Comparison of ENCODE assay signal across 17 cellular contexts in the genomic region with DNA sequence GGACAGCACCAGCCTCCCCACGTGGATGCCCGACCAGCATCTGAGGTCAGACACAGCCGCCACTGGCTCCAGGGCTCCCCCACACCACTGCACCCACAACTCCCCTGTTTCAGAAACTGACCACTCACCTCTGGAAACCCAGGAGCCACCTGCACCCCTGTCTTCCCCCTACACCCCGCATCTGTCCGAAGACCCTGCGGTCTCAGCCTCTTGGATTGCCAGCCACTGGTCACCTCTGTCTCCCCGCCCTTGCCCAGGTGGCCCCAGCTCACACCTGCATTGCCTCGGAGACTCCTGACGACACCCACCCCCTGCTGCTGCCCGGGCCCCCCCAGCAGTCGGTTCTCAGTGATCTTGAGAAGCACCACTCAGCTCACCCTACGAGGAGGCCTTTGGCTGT. TPM values are rescaled to one million over a fixed set of nuclear protein-coding genes. Genes with fewer than 3 reads are reported as not detected.
A peak's percentile ranks its signal among the peaks of the same experiment; 100 is the strongest.
DNase-seq lines count a peak whose midpoint lies in the region; ATAC-seq and TF ChIP-seq lines count a peak whose summit lies in the region.
"Had no signal": no experiment of that assay in that cellular context is flagged by ENCODE, and none has a peak within 500 bp of the region (broad histone marks: within the 10 kb centered on the region; RNA-seq: fewer than 3 reads in every experiment).

No MANE protein-coding gene starts in this region.

- no peaks in the 10 kb centered on the region for H3K9me3 ChIP-seq in heart right ventricle
- no peaks in the 10 kb centered on the region for H3K9me3 ChIP-seq in osteoblast (ENCODE audit: low read depth, low read length)
- H3K9me3 ChIP-seq in aorta (ENCODE audit: control insufficient read depth, low read length): no peaks in the 10 kb centered on the region
- H3K9me3 ChIP-seq: A549 had no signal

- H3K4me3 ChIP-seq in heart right ventricle: no peak overlapping the region
- no peak overlapping the region for H3K4me3 ChIP-seq in osteoblast (ENCODE audit: insufficient read depth, low read length)
- no peak overlapping the region for H3K4me3 ChIP-seq in aorta (ENCODE audit: low read length in 2 of 2)
- H3K4me3 ChIP-seq: A549, GM23338 had no signal

- no peak overlapping the region for H2AFZ ChIP-seq in osteoblast (ENCODE audit: low read length)
- H2AFZ ChIP-seq: GM23338 had no signal

- no peak for DNase-seq in heart right ventricle
- no peak for DNase-seq in Right ventricle myocardium inferior (ENCODE audit: missing footprints)
- DNase-seq in left ventricle myocardium superior: no peak
- peak; percentile 72 for DNase-seq in osteoblast (ENCODE audit: insufficient read length, low spot score, missing footprints)
- DNase-seq in aorta: peak; percentile 33 to 51
- no peak for DNase-seq in HCEC 1CT
- DNase-seq: CD4-positive, alpha-beta memory T cell; GF-D8; KBM-7; NCI-H1048; NCI-H345; NCI-H82; SHP77 treated with DMSO at 0.1 percent for 48 hours had no signal

- H3K27me3 ChIP-seq in heart right ventricle: no peaks in the 10 kb centered on the region
- no peaks in the 10 kb centered on the region for H3K27me3 ChIP-seq in osteoblast (ENCODE audit: insufficient read depth, low read length)
- no peaks in the 10 kb centered on the region for H3K27me3 ChIP-seq in aorta (ENCODE audit: control insufficient read depth in 1 of 2, insufficient read depth in 2 of 2, low read length in 1 of 2)

- H4K20me1 ChIP-seq in osteoblast (ENCODE audit: insufficient read depth, low read length): peaks cover 2% of the 10 kb centered on the region

- H3K27ac ChIP-seq in heart right ventricle (peak overlapping the region; percentile 62 to 96 (median 84)), osteoblast (ENCODE audit: low read depth, low read length) (no peak overlapping the region), aorta (ENCODE audit: low read depth in 1 of 2, low read length in 2 of 2) (no peak overlapping the region)
- H3K27ac ChIP-seq: A549 had no signal

- intact Hi-C loops in heart right ventricle (cut with DNase I): no loop called here
- intact Hi-C loops in Right ventricle myocardium inferior (cut with DNase I): loop anchor here (1.0 kb wide), 1 partner anchor 10 kb away; no protein-coding TSS in a partner anchor
- intact Hi-C loops in left ventricle myocardium superior (cut with micrococcal nuclease): no loop called here
- intact Hi-C loops in aorta (cut with DNase I): no loop called here

- H3K36me3 ChIP-seq in heart right ventricle (no peaks in the 10 kb centered on the region), osteoblast (ENCODE audit: insufficient read depth, low read length) (no peaks in the 10 kb centered on the region), aorta (ENCODE audit: control insufficient read depth in 1 of 2, insufficient read depth in 2 of 2, low read length in 1 of 2) (no peaks in the 10 kb centered on the region)

- H3K79me2 ChIP-seq in osteoblast (ENCODE audit: insufficient read depth, low read length): no peaks in the 10 kb centered on the region

- no peak overlapping the region for H3K4me2 ChIP-seq in osteoblast (ENCODE audit: insufficient read depth, low read length)
- H3K4me2 ChIP-seq: A549, GM23338 had no signal

- WGBS in heart right ventricle, 2 donors: 90 to 92% methylated on average over 12 of the region's 12 CpGs
- 90 to 91% methylated on average over 10 to 12 of the region's 12 CpGs for WGBS in aorta, 2 donors

- peak in 4 of 8 donors; percentile 1 to 20 (median 12) for ATAC-seq in heart right ventricle
- ATAC-seq in Right ventricle myocardium inferior: no peak
- peak; percentile 2 for ATAC-seq in left ventricle myocardium superior
- ATAC-seq in aorta (ENCODE audit: low FRiP score): no peak
- ATAC-seq in HG03139 (IDR thresholded peaks at IDR 0.05; ENCODE audit: unreplicated experiment): no peak
- ATAC-seq in GM18520 (IDR thresholded peaks at IDR 0.05; ENCODE audit: unreplicated experiment): no peak
- ATAC-seq: GM23338 had no signal

- peaks cover 4 to 44% (median 19%) of the 10 kb centered on the region in 9 donors for H3K4me1 ChIP-seq in heart right ventricle
- no peaks in the 10 kb centered on the region for H3K4me1 ChIP-seq in osteoblast (ENCODE audit: insufficient read depth, low read length)
- H3K4me1 ChIP-seq in aorta (ENCODE audit: control insufficient read depth in 1 of 2, insufficient read depth in 2 of 2, low read length in 2 of 2): no peaks in the 10 kb centered on the region
- H3K4me1 ChIP-seq: A549 had no signal

- TF ChIP-seq CTCF in heart right ventricle (IDR thresholded peaks at IDR 0.05): no peak
- no peak for TF ChIP-seq CTCF in osteoblast (IDR thresholded peaks at IDR 0.05; ENCODE audit: extremely low read depth, low read depth, low read length)

RNA-seq across cellular contexts. Expression of a gene that starts 21.3 kb away (rescaled TPM):
- total RNA-seq in heart right ventricle (1 to 10 TPM; 2.4 to 5.7 (median 3.3) TPM), Right ventricle myocardium inferior (4.8 TPM), left ventricle myocardium superior (4.9 TPM), osteoblast (6.5 and 8.0 TPM in 2 replicates), aorta (10 to 100 TPM in 1 of 2 donors, 1 to 10 TPM in 1; 7.8 to 15.1 TPM)
- polyA plus RNA-seq in heart right ventricle (1 to 10 TPM; 2.4 to 3.8 TPM), aorta (1 to 10 TPM; 2.4 to 4.8 TPM)

RNA-seq across cellular contexts. Expression of a gene that starts 32.2 kb away (rescaled TPM):
- total RNA-seq in heart right ventricle (10 to 100 TPM; 16.5 to 41.5 (median 22.2) TPM), Right ventricle myocardium inferior (21.0 TPM), left ventricle myocardium superior (18.5 TPM), osteoblast (5.0 and 5.8 TPM in 2 replicates), aorta (10 to 100 TPM; 17.1 to 36.2 TPM)
- polyA plus RNA-seq in heart right ventricle (10 to 100 TPM in 1 of 2 donors, 1 to 10 TPM in 1; 4.7 to 15.1 TPM), aorta (1 to 10 TPM; 5.5 to 6.6 TPM)

Comparison
In these comparisons a context has a peak if more than half of its experiments do, and no peak if none do; other contexts are left out.
1. DNase-seq: peak in osteoblast (single experiment) and aorta (2 of 2); none in heart right ventricle (0 of 2), Right ventricle myocardium inferior (single experiment), left ventricle myocardium superior (single experiment) and HCEC 1CT (single experiment).
2. H3K27ac ChIP-seq: peak in heart right ventricle (10 of 10); none in osteoblast (single experiment) and aorta (0 of 2).